Comparison of ENCODE assay signal across 17 cellular contexts in the genomic region with DNA sequence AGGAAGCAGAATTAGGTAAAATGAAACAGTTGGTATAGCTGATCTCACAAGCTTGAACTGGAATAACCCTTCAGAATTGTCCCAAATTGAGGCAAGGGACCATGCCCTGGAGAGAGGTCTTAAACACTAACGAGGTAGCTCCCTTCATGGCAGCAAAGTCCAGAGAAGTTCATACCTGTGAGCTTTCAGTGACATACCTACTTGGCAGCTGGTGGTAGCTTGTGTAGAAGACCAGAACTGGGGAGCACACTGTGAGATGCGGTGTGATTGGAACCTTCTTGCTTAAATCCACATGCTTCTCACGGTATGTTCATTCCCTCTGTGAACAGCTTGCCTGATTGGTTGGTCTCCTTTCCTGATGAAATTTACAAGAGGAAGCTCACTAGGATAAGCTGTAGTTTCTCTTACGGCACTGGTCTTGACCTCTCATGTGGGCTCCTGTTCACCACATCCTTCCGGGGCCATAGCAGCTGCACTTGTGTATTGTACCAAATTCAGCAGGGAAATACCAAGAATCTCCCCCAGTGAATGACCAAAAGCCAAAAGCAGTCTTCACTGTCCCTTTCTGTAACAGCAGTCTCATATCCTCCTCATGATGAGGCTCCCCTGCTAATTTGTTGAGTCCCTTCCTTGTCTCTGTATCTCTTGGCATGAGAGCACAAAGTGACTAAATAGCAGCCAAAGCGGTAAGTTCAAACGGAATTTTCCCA.
DNase-seq lines count a peak whose midpoint lies in the region; ATAC-seq and FAIRE-seq lines count a peak whose summit lies in the region.
"Had no signal": no experiment of that assay in that cellular context is flagged by ENCODE, and none has a peak within 500 bp of the region (broad histone marks: within the 10 kb centered on the region; RNA-seq: fewer than 3 reads in every experiment).

No MANE protein-coding gene starts in this region.

- H3K4me3 Mint-ChIP-seq in effector memory CD8-positive, alpha-beta T cell = no peak overlapping the region

- no peak overlapping the region for H3K27ac Mint-ChIP-seq in effector memory CD8-positive, alpha-beta T cell

- no peaks in the 10 kb centered on the region for H3K36me3 Mint-ChIP-seq in effector memory CD8-positive, alpha-beta T cell (ENCODE audit: insufficient read depth)

- DNase-seq in SW480 (ENCODE audit: low spot score) = peak; percentile 17
- DNase-seq in RCC 7860 (ENCODE audit: low spot score) = no peak
- DNase-seq in SIG-M5 (lab: John Stamatoyannopoulos, UW) = no peak
- DNase-seq in COLO668 (lab: John Stamatoyannopoulos, UW; ENCODE audit: unreplicated experiment) = no peak
- no peak for DNase-seq in effector memory CD8-positive, alpha-beta T cell
- DNase-seq: activated CD8-positive, alpha-beta memory T cell treated with anti-CD3 and anti-CD28 coated beads for 24 hours; activated effector memory CD4-positive, alpha-beta T cell treated with anti-CD3 and anti-CD28 coated beads, Interleukin-2, amount 50 U/mL, for 16 hours; aorta; Karpas-422; kidney glomerular epithelial cell; NCI-H1930; NCI-H774; SHP77 treated with DMSO at 0.1 percent for 48 hours; testis had no signal

- FAIRE-seq in RCC 7860 (lab: Jason Lieb, UNC) = no peak

- H3K9me3 Mint-ChIP-seq in effector memory CD8-positive, alpha-beta T cell = peaks cover 3 to 11% of the 10 kb centered on the region in 2 donors

- H3K27me3 Mint-ChIP-seq in effector memory CD8-positive, alpha-beta T cell = no peaks in the 10 kb centered on the region

- no peaks in the 10 kb centered on the region for H3K4me1 Mint-ChIP-seq in effector memory CD8-positive, alpha-beta T cell (ENCODE audit: low read depth in 2 of 2)

- peak; percentile 69 for ATAC-seq in GM18498 (IDR thresholded peaks at IDR 0.05; ENCODE audit: unreplicated experiment)
- ATAC-seq in GM19463 (IDR thresholded peaks at IDR 0.05; ENCODE audit: unreplicated experiment) = peak; percentile 76
- peak; percentile 47 for ATAC-seq in HG03135 (IDR thresholded peaks at IDR 0.05; ENCODE audit: unreplicated experiment)
- ATAC-seq in effector memory CD8-positive, alpha-beta T cell (replicated peaks) = no peak
